Comparison of ENCODE assay signal across 10 cellular contexts in the genomic region with DNA sequence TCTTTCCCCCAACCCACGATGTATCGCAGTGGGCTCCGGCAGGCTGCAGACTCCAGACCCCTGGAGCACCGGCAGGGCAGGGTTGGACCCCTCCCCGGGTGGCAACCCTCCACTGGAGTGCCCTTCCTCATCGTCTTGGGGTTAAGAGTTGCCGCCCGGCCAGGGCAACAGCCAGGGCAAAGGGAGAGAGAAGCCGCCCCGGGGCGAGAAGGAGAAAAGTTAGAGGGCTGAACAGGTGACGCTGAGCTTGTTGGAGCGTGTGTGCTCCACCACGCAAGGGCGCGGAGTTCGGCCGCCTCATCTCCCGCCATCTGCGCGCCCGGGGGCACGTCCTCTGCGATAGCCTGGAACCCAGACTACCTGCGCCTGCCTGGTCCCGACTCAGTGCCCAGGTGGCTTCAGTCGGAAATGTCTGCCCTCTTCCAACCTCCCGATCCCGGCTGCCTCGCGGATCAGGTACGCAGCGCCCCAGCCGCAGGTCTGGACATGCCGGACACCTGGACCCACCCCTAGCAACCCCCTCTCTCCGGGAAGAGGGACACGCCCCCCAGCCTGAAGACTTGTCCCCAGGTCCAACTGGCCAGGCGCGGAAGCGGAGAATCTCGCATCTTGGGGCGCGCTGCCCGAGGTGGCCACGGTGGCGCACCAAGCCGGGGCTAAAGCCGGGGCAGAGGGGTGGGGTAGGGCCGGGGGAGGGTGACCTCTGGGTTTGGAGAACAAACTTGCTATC. TPM values are rescaled to one million over a fixed set of nuclear protein-coding genes. Genes with fewer than 3 reads are reported as not detected.
DNase-seq lines count a peak whose midpoint lies in the region; ATAC-seq, FAIRE-seq and TF ChIP-seq lines count a peak whose summit lies in the region.
"Had no signal": no experiment of that assay in that cellular context is flagged by ENCODE, and none has a peak within 500 bp of the region (broad histone marks: within the 10 kb centered on the region; RNA-seq: fewer than 3 reads in every experiment).

No MANE protein-coding gene starts in this region.

- TF ChIP-seq RAD21 in A549 (conservative IDR thresholded peaks at IDR 0.05 in 1 of 2, IDR thresholded peaks at IDR 0.05 in 1 of 2) = no peak

- H3K4me3 ChIP-seq in A549 = peak overlapping the region; percentile 49
- H3K4me3 ChIP-seq in H7 (ENCODE audit: insufficient read depth, low read depth, low read length) = peak overlapping the region; percentile 37
- peak overlapping the region; percentile 34 for H3K4me3 ChIP-seq in colonic mucosa
- no peak overlapping the region for H3K4me3 ChIP-seq in mesendoderm (ENCODE audit: low read length)

- H3K9me3 ChIP-seq in A549 (no peaks in the 10 kb centered on the region), colonic mucosa (no peaks in the 10 kb centered on the region)

- no peak overlapping the region for H4K5ac ChIP-seq in mesendoderm (ENCODE audit: low read length)

- ATAC-seq in A549 = peak in 1 of 2 experiments; percentile 25; a peak in 2 of 6 replicates

- peak overlapping the region; percentile 98 for H3K4me2 ChIP-seq in A549
- peak overlapping the region; percentile 73 for H3K4me2 ChIP-seq in mesendoderm (ENCODE audit: low read length)

- DNase-seq in A549 (ENCODE audit: low read depth in 1 of 2, low spot score in 1 of 2) = no peak
- peak; percentile 83 for DNase-seq in H7
- DNase-seq in colonic mucosa = no peak
- no peak for DNase-seq in mesendoderm
- no peak for DNase-seq in mesenteric fat pad (ENCODE audit: low spot score)
- no peak for DNase-seq in erythroblast (lab: John Stamatoyannopoulos, UW)
- DNase-seq in central memory CD4-positive, alpha-beta T cell = no peak
- DNase-seq in ureter (ENCODE audit: low spot score) = no peak
- DNase-seq: Kasumi-1, SIG-M5 had no signal

- no peak for TF ChIP-seq POLR2A in A549 (IDR thresholded peaks at IDR 0.05; ENCODE audit: low read length)
- no peak for TF ChIP-seq POLR2A in erythroblast (IDR thresholded peaks at IDR 0.05; ENCODE audit: low read length)

- no peaks in the 10 kb centered on the region for H3K79me2 ChIP-seq in mesendoderm (ENCODE audit: control insufficient read depth, insufficient read depth, low read length)

- H2AK5ac ChIP-seq in mesendoderm (ENCODE audit: low read length) = no peak overlapping the region

- POLR2A ChIA-PET in A549 (lab: Yijun Ruan, JAX) = no interaction called here

- no peak overlapping the region for H3K4ac ChIP-seq in mesendoderm (ENCODE audit: low read depth, low read length)

- CTCF ChIA-PET in A549 (lab: Yijun Ruan, JAX) = no interaction called here

- H3K9ac ChIP-seq in colonic mucosa (ENCODE audit: low read depth in 2 of 2, low read length in 2 of 2) (peak overlapping the region in 1 of 2 donors; percentile 55), mesendoderm (ENCODE audit: low read length) (no peak overlapping the region)

- no peak overlapping the region for H4K8ac ChIP-seq in mesendoderm (ENCODE audit: low read depth, low read length)

- no peak overlapping the region for H3K18ac ChIP-seq in mesendoderm (ENCODE audit: low read length)

- intact Hi-C loops in colonic mucosa (cut with DNase I) = no loop called here

- H2BK15ac ChIP-seq in mesendoderm (replicated peaks; ENCODE audit: low read depth) = no peak overlapping the region

- H2BK120ac ChIP-seq in mesendoderm (ENCODE audit: low read depth, low read length) = no peak overlapping the region

- no peak for TF ChIP-seq CTCF in A549 (IDR thresholded peaks at IDR 0.05)
- TF ChIP-seq CTCF in colonic mucosa (IDR thresholded peaks at IDR 0.05) = no peak

- no peak overlapping the region for H3K23ac ChIP-seq in mesendoderm (ENCODE audit: low read length)

- no peak overlapping the region; a peak in 1 of 6 replicates for H3K27ac ChIP-seq in A549
- H3K27ac ChIP-seq in colonic mucosa = no peak overlapping the region
- no peak overlapping the region for H3K27ac ChIP-seq in mesendoderm (ENCODE audit: low read depth, low read length)

- H3K27me3 ChIP-seq in H7 (ENCODE audit: control insufficient read depth, insufficient read depth, low read length) (peaks cover 60% of the 10 kb centered on the region), colonic mucosa (peaks cover 28% of the 10 kb centered on the region), mesendoderm (ENCODE audit: insufficient read depth, low read length, poor library complexity) (peaks cover 33% of the 10 kb centered on the region)

- H3K56ac ChIP-seq in mesendoderm (ENCODE audit: low read length) = peak overlapping the region; percentile 64

- no peaks in the 10 kb centered on the region for H3K36me3 ChIP-seq in H7 (replicated peaks; ENCODE audit: control insufficient read depth, insufficient read depth, low read length)
- no peaks in the 10 kb centered on the region for H3K36me3 ChIP-seq in colonic mucosa
- no peaks in the 10 kb centered on the region for H3K36me3 ChIP-seq in mesendoderm (ENCODE audit: control insufficient read depth, insufficient read depth, low read length)

- H3K4me1 ChIP-seq in A549 (no peaks in the 10 kb centered on the region), colonic mucosa (peaks cover 5% of the 10 kb centered on the region), mesendoderm (ENCODE audit: control insufficient read depth, low read depth, low read length) (no peaks in the 10 kb centered on the region)

- WGBS in A549 (ENCODE audit: missing lambda C conversion rate) = 91% methylated on average over 6 of the region's 49 CpGs
- WGBS in mesendoderm (ENCODE audit: extremely low coverage, insufficient coverage, low lambda C conversion rate) = no CpG with 5 or more reads among the region's 49 CpGs

- H3K79me1 ChIP-seq in mesendoderm (ENCODE audit: low read length) = no peaks in the 10 kb centered on the region

- FAIRE-seq in A549 (lab: Jason Lieb, UNC) = no peak

- H2BK5ac ChIP-seq in mesendoderm (ENCODE audit: low read length) = no peak overlapping the region

- no peak for TF ChIP-seq EP300 in A549 (IDR thresholded peaks at IDR 0.05)

TF ChIP-seq in A549, 52 proteins besides CTCF, POLR2A, EP300 and RAD21:
- TF ChIP-seq CHD2 (IDR thresholded peaks at IDR 0.05; ENCODE audit: low read length, partially characterized antibody) (no peak), HOXA7 (CRISPR knock-in tag; IDR thresholded peaks at IDR 0.05) (no peak), BHLHE40 (IDR thresholded peaks at IDR 0.05; ENCODE audit: low read depth, low read length) (no peak)

RNA-seq across cellular contexts. Expression of a gene that starts 1.1 kb away (rescaled TPM):
- polyA plus RNA-seq in A549 (2011; rRNA removed) (0.22 and 0.31 TPM in 2 replicates), A549 (2017; fragmentation: RNase III; extraction: RNeasy Plus Mini Kit Qiagen cat#74134 plus additional on column Dnase treatment) (0.12 to 0.13 TPM (median 0.12 TPM) in 3 replicates)
- polyA plus RNA-seq in A549 (2012; cell fraction: cytosol; rRNA removed) = 0.24 and 0.40 TPM in 2 replicates
- 0.45 and 0.65 TPM in 2 replicates for polyA plus RNA-seq in A549 (2012; cell fraction: nucleus; rRNA removed)
- polyA minus RNA-seq in A549 (2011; rRNA and poly(A)+ RNA removed) = 0.87 and 1.1 TPM in 2 replicates
- 0.33 and 0.59 TPM in 2 replicates for total RNA-seq in H7 (2014; rRNA removed; shearing (Covaris generic))
- total RNA-seq in colonic mucosa (1 to 10 TPM; 1.2 to 4.3 TPM), mesenteric fat pad (0.45 TPM), ureter (0.81 TPM)
- 0.06 TPM for polyA plus RNA-seq in mesendoderm (2013, experiment 1 of 2)
- polyA plus RNA-seq in mesendoderm (2013, experiment 2 of 2) = 0.11 TPM

RNA-seq across cellular contexts. Expression of a gene that starts 28.7 kb away (rescaled TPM):
- polyA plus RNA-seq in A549 (2011; rRNA removed) (23.7 and 25.9 TPM in 2 replicates), A549 (2017; fragmentation: RNase III; extraction: RNeasy Plus Mini Kit Qiagen cat#74134 plus additional on column Dnase treatment) (29.7 to 55.6 TPM (median 48.9 TPM) in 3 replicates)
- polyA plus RNA-seq in A549 (2012; cell fraction: cytosol; rRNA removed) = 22.1 and 23.1 TPM in 2 replicates
- polyA plus RNA-seq in A549 (2012; cell fraction: nucleus; rRNA removed) = 13.0 and 13.7 TPM in 2 replicates
- 5.3 and 19.0 TPM in 2 replicates for polyA minus RNA-seq in A549 (2011; rRNA and poly(A)+ RNA removed)
- 0.07 and 0.66 TPM in 2 replicates for total RNA-seq in H7 (2014; rRNA removed; shearing (Covaris generic))
- total RNA-seq in colonic mucosa (1 to 10 TPM in 1 of 2 donors, under 1 TPM in 1; 0.98 to 1.5 TPM), mesenteric fat pad (3.2 TPM), ureter (1.6 TPM)
- polyA plus RNA-seq in mesendoderm (2013, experiment 1 of 2) = 0.95 TPM
- 1.1 TPM for polyA plus RNA-seq in mesendoderm (2013, experiment 2 of 2)
